In the genomic region with DNA sequence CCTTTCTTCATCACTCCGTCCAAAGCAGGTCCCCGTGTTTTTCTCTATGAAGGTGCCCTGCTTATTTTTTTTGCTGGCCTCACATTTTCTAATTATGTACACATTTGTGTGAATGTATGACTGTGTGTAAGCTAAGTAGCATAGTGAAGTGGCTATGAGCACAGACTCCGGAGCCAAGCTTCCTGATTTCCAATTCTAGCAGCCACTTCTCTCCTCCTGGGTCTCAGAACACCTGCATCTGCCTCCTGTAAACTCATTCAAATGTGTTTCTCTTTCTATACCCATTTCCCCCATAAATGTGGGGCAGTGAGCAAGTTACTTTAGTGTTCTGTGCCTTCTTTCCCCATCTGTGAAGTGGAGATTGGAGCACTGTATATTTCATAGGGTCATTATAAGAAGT, we compare ENCODE assay signal across 14 cellular contexts. TPM values are rescaled to one million over a fixed set of nuclear protein-coding genes. Genes with fewer than 3 reads are reported as not detected.
DNase-seq lines count a peak whose midpoint lies in the region; ATAC-seq, FAIRE-seq and TF ChIP-seq lines count a peak whose summit lies in the region.
"Had no signal": no experiment of that assay in that cellular context is flagged by ENCODE, and none has a peak within 500 bp of the region (broad histone marks: within the 10 kb centered on the region; RNA-seq: fewer than 3 reads in every experiment).

No MANE protein-coding gene starts in this region.

- H3K36me3 Mint-ChIP-seq in activated CD4-positive, alpha-beta T cell treated with anti-CD3 and anti-CD28 coated beads for 36 hours (ENCODE audit: low read depth): peaks cover 63% of the 10 kb centered on the region
- peaks cover 2% of the 10 kb centered on the region for H3K36me3 Mint-ChIP-seq in IgD-negative memory B cell
- H3K36me3 Mint-ChIP-seq in astrocyte (ENCODE audit: low read depth, unreplicated experiment): no peaks in the 10 kb centered on the region

- H3K27me3 ChIP-seq in astrocyte (ENCODE audit: insufficient read depth, low read length): peaks cover 2% of the 10 kb centered on the region
- H3K27me3 ChIP-seq: testis had no signal

- no peak for FAIRE-seq in astrocyte (lab: Jason Lieb, UNC)

- no peaks in the 10 kb centered on the region for H3K79me2 ChIP-seq in astrocyte (ENCODE audit: insufficient read depth, low read length)

- H3K4me3 ChIP-seq in astrocyte (ENCODE audit: insufficient read depth, low read depth, low read length): no peak overlapping the region
- H3K4me3 ChIP-seq: testis had no signal

- H3K27ac Mint-ChIP-seq in activated CD4-positive, alpha-beta T cell treated with anti-CD3 and anti-CD28 coated beads for 36 hours: peak overlapping the region; percentile 98
- H3K27ac Mint-ChIP-seq in IgD-negative memory B cell (peak overlapping the region; percentile 50 to 95 (median 90)), astrocyte (ENCODE audit: unreplicated experiment) (peak overlapping the region; percentile 9)

- ATAC-seq in activated CD4-positive, alpha-beta T cell treated with anti-CD3 and anti-CD28 coated beads for 36 hours: peak; percentile 13
- ATAC-seq in stimulated activated naive CD8-positive, alpha-beta T cell treated with anti-CD3 and anti-CD28 coated beads, Interleukin-15, Interleukin-2, amounts not matched to agents 100 U/mL and 50 U/mL, for 24 hours: peak; percentile 8
- ATAC-seq in HG03175 (IDR thresholded peaks at IDR 0.05; ENCODE audit: unreplicated experiment) (no peak), GM21360 (IDR thresholded peaks at IDR 0.05; ENCODE audit: unreplicated experiment) (no peak)
- ATAC-seq: esophagus mucosa, PC-3 had no signal

- peaks cover 22% of the 10 kb centered on the region for H3K9me3 Mint-ChIP-seq in activated CD4-positive, alpha-beta T cell treated with anti-CD3 and anti-CD28 coated beads for 36 hours (ENCODE audit: low read depth)
- H3K9me3 Mint-ChIP-seq in IgD-negative memory B cell (peaks cover 0 to 10% (median 0%) of the 10 kb centered on the region in 3 donors), astrocyte (ENCODE audit: unreplicated experiment) (peaks cover 5% of the 10 kb centered on the region)

- H3K4me3 Mint-ChIP-seq in activated CD4-positive, alpha-beta T cell treated with anti-CD3 and anti-CD28 coated beads for 36 hours: peak overlapping the region; percentile 97
- peak overlapping the region; percentile 93 to 99 (median 98) for H3K4me3 Mint-ChIP-seq in IgD-negative memory B cell
- H3K4me3 Mint-ChIP-seq in astrocyte (ENCODE audit: unreplicated experiment): no peak overlapping the region

- POLR2A ChIA-PET in activated CD4-positive, alpha-beta T cell treated with anti-CD3 and anti-CD28 coated beads for 36 hours (lab: Charles Lee): no interaction called here

- no peaks in the 10 kb centered on the region for H4K20me1 ChIP-seq in astrocyte (ENCODE audit: insufficient read depth, low read length)

- H3K4me1 ChIP-seq in astrocyte (ENCODE audit: insufficient read depth, low read length): no peaks in the 10 kb centered on the region
- H3K4me1 ChIP-seq: testis had no signal

- no peak for DNase-seq in activated CD4-positive, alpha-beta T cell treated with anti-CD3 and anti-CD28 coated beads for 36 hours
- no peak for DNase-seq in activated CD4-positive, alpha-beta T cell treated with anti-CD3 and anti-CD28 coated beads, Interleukin-2, amount 50 U/mL, for 48 hours
- DNase-seq in astrocyte (ENCODE audit: low read depth) (no peak), GM10266 (ENCODE audit: extremely low spot score) (no peak)
- no peak for DNase-seq in stimulated activated naive CD8-positive, alpha-beta T cell treated with anti-CD3 and anti-CD28 coated beads, Interleukin-15, Interleukin-2, amounts not matched to agents 100 U/mL and 50 U/mL, for 24 hours
- DNase-seq: stimulated activated CD4-positive, alpha-beta T cell treated with anti-CD3 and anti-CD28 coated beads, Interleukin-2, amount 100 ng/mL, for 48 hours; testis had no signal

- CTCF ChIA-PET in activated CD4-positive, alpha-beta T cell treated with anti-CD3 and anti-CD28 coated beads for 36 hours (lab: Charles Lee): interaction anchor here (1.0 to 2.2 kb wide), 3 partner anchors 23 to 50 kb away, joined by 3 to 10 read pairs (median 3); no protein-coding TSS in a partner anchor

- no peak for TF ChIP-seq CTCF in astrocyte (IDR thresholded peaks at IDR 0.05; ENCODE audit: insufficient read depth, low read depth, low read length)
- no peak for TF ChIP-seq CTCF in GM10266 (IDR thresholded peaks at IDR 0.05; ENCODE audit: control insufficient read depth, insufficient read depth, low read depth, missing control alignments)

- no peaks in the 10 kb centered on the region for H3K27me3 Mint-ChIP-seq in activated CD4-positive, alpha-beta T cell treated with anti-CD3 and anti-CD28 coated beads for 36 hours
- H3K27me3 Mint-ChIP-seq in IgD-negative memory B cell (no peaks in the 10 kb centered on the region), astrocyte (ENCODE audit: low read depth, unreplicated experiment) (no peaks in the 10 kb centered on the region)

- no peaks in the 10 kb centered on the region for H3K9me3 ChIP-seq in astrocyte (ENCODE audit: insufficient read depth, low read depth, low read length)
- H3K9me3 ChIP-seq: testis had no signal

- H3K4me1 Mint-ChIP-seq in activated CD4-positive, alpha-beta T cell treated with anti-CD3 and anti-CD28 coated beads for 36 hours: peaks cover 71% of the 10 kb centered on the region
- H3K4me1 Mint-ChIP-seq in IgD-negative memory B cell (peaks cover 56 to 62% (median 58%) of the 10 kb centered on the region in 3 donors), astrocyte (ENCODE audit: low read depth, unreplicated experiment) (peaks cover 16% of the 10 kb centered on the region)

- intact Hi-C loops in activated CD4-positive, alpha-beta T cell treated with anti-CD3 and anti-CD28 coated beads for 36 hours (cut with DNase I, micrococcal nuclease): loop anchor here (1.0 to 5.0 kb wide), 12 partner anchors 20 to 276 kb away; a partner anchor contains a TSS

- no peaks in the 10 kb centered on the region for H3K36me3 ChIP-seq in astrocyte (ENCODE audit: insufficient read depth, low read length)

- no peak overlapping the region for H3K27ac ChIP-seq in astrocyte (ENCODE audit: low read depth, low read length)
- H3K27ac ChIP-seq: testis had no signal

- H3K4me2 ChIP-seq in astrocyte (ENCODE audit: low read length): no peak overlapping the region

- H3K9ac ChIP-seq in astrocyte (ENCODE audit: low read length): no peak overlapping the region

- H2AFZ ChIP-seq in astrocyte (ENCODE audit: low read depth, low read length): no peak overlapping the region

RNA-seq across cellular contexts. Expression of a gene that starts 2.1 kb away (rescaled TPM):
- total RNA-seq in activated CD4-positive, alpha-beta T cell treated with anti-CD3 and anti-CD28 coated beads for 36 hours: 10 to 100 TPM; 45.9 to 55.0 TPM
- 109 TPM for polyA plus RNA-seq in IgD-negative memory B cell
- not detected in 2 replicates for total RNA-seq in astrocyte
- total RNA-seq: A673, osteoblast, PC-3 had no signal

RNA-seq across cellular contexts. Expression of a gene that starts 58.3 kb away (rescaled TPM):
- total RNA-seq in activated CD4-positive, alpha-beta T cell treated with anti-CD3 and anti-CD28 coated beads for 36 hours: 10 to 100 TPM; 14.8 to 17.8 TPM
- 8.7 TPM for polyA plus RNA-seq in IgD-negative memory B cell
- not detected in 2 replicates for total RNA-seq in astrocyte
- total RNA-seq: A673, PC-3 had no signal

Comparison
In these comparisons a context has a peak if more than half of its experiments do, and no peak if none do; other contexts are left out.
1. ATAC-seq: peak in activated CD4-positive, alpha-beta T cell treated with anti-CD3 and anti-CD28 coated beads for 36 hours (single experiment) and stimulated activated naive CD8-positive, alpha-beta T cell treated with anti-CD3 and anti-CD28 coated beads, Interleukin-15, Interleukin-2, amounts not matched to agents 100 U/mL and 50 U/mL, for 24 hours (single experiment); none in HG03175 (single experiment) and GM21360 (single experiment).
2. H3K27ac Mint-ChIP-seq: peak in every context shown above with its lines; median percentile 98 in activated CD4-positive, alpha-beta T cell treated with anti-CD3 and anti-CD28 coated beads for 36 hours; 90 in IgD-negative memory B cell; 9 in astrocyte.
3. RNA of a gene that starts 2.1 kb away (total RNA-seq): 45.9 to 55.0 TPM in activated CD4-positive, alpha-beta T cell treated with anti-CD3 and anti-CD28 coated beads for 36 hours; not detected in astrocyte; every median in the first group is over 10 times any median in the second.
4. RNA of a gene that starts 58.3 kb away (total RNA-seq): 14.8 to 17.8 TPM in activated CD4-positive, alpha-beta T cell treated with anti-CD3 and anti-CD28 coated beads for 36 hours; not detected in astrocyte; every median in the first group is over 10 times any median in the second.